8 cellular contexts compared by ENCODE assay signal in the genomic region with DNA sequence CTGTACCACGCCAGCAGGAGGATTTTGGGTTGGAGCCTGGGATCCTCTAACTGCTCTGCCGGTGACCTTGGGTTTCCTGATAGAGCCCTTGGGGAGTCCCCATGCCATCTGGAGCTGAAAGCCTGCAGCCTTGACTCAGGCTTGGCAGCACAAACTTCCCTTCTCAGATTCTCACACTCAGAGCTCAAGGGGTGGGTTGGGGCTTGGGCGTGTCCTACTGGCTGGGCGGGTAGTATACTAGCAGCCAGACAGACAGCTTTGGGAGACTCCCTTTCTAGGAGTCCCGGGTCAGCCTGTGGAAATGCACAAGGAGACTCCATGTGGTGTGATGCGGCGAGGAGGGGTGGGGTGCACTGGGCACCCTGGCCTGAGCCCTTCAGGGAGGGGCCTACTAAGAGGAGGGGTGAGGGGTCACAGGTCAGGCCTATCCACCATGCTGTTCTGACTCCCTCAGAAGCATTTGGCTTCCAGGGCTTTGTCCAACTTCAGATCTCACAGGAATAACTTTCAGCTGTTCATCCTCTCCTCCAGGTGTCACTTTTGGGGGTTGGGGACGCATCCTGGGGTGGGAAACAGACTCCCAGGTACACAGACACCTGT. TPM values are rescaled to one million over a fixed set of nuclear protein-coding genes. Genes with fewer than 3 reads are reported as not detected.
DNase-seq lines count a peak whose midpoint lies in the region; ATAC-seq and TF ChIP-seq lines count a peak whose summit lies in the region.

No MANE protein-coding gene starts in this region.

- no peaks in the 10 kb centered on the region for H3K27me3 ChIP-seq in body of pancreas
- no peaks in the 10 kb centered on the region for H3K27me3 ChIP-seq in mesenchymal stem cell (ENCODE audit: control insufficient read depth in 1 of 2, insufficient read depth in 1 of 2, low read length in 2 of 2)

- no peaks in the 10 kb centered on the region for H3K9me3 Mint-ChIP-seq in activated T-cell treated with anti-CD3 and anti-CD28 coated beads, Interleukin-2, amount 50 U/mL, for 24 hours

- H2AFZ ChIP-seq in mesenchymal stem cell (ENCODE audit: low read depth, low read length): no peak overlapping the region

- intact Hi-C loops in body of pancreas (cut with DNase I): no loop called here

- H3K4ac ChIP-seq in mesenchymal stem cell (ENCODE audit: low read depth in 1 of 2, low read length in 2 of 2): peak overlapping the region; percentile 48 to 87

- peak overlapping the region; percentile 40 for H3K9ac ChIP-seq in mesenchymal stem cell (ENCODE audit: low read length)

- no peak overlapping the region for H3K14ac ChIP-seq in mesenchymal stem cell (ENCODE audit: low read length in 2 of 2)

- no peak overlapping the region for H3K4me3 Mint-ChIP-seq in activated T-cell treated with anti-CD3 and anti-CD28 coated beads, Interleukin-2, amount 50 U/mL, for 24 hours

- no peak overlapping the region for H3K23ac ChIP-seq in mesenchymal stem cell (ENCODE audit: low read length in 2 of 2)

- H3K9me3 ChIP-seq in body of pancreas: no peaks in the 10 kb centered on the region
- H3K9me3 ChIP-seq in mesenchymal stem cell (ENCODE audit: control insufficient read depth, low read length): no peaks in the 10 kb centered on the region

- no peak overlapping the region for H3K18ac ChIP-seq in mesenchymal stem cell (ENCODE audit: low read depth in 1 of 2, low read length in 2 of 2)

- H3K4me1 ChIP-seq in body of pancreas (peaks cover 16% of the 10 kb centered on the region), mesenchymal stem cell (ENCODE audit: control insufficient read depth, insufficient read depth, low read depth, low read length) (peaks cover 21% of the 10 kb centered on the region)

- H2AK5ac ChIP-seq in mesenchymal stem cell (ENCODE audit: low read length, severe bottlenecking): no peak overlapping the region

- ATAC-seq in HG02642 (IDR thresholded peaks at IDR 0.05; ENCODE audit: poor library complexity, unreplicated experiment) (peak; percentile 61), body of pancreas (peak; percentile 53)

- peaks cover 24% of the 10 kb centered on the region for H3K36me3 Mint-ChIP-seq in activated T-cell treated with anti-CD3 and anti-CD28 coated beads, Interleukin-2, amount 50 U/mL, for 24 hours (ENCODE audit: low read depth)

- TF ChIP-seq CTCF in body of pancreas (IDR thresholded peaks at IDR 0.05): no peak

- no peaks in the 10 kb centered on the region for H3K79me1 ChIP-seq in mesenchymal stem cell (replicated peaks; ENCODE audit: low read length, poor library complexity, severe bottlenecking)

- H3K27ac ChIP-seq in body of pancreas (no peak overlapping the region), mesenchymal stem cell (ENCODE audit: low read length, poor library complexity, severe bottlenecking) (no peak overlapping the region)

- H2BK12ac ChIP-seq in mesenchymal stem cell (ENCODE audit: low read length in 2 of 2): peak overlapping the region; percentile 49 to 55

- H2BK5ac ChIP-seq in mesenchymal stem cell (ENCODE audit: low read depth, low read length, poor library complexity, severe bottlenecking): no peak overlapping the region

- no peak overlapping the region for H3K4me3 ChIP-seq in body of pancreas
- H3K4me3 ChIP-seq in mesenchymal stem cell (ENCODE audit: insufficient read depth in 1 of 2, low read depth in 1 of 2, low read length in 2 of 2): peak overlapping the region in 1 of 2 experiments; percentile 34

- H4K91ac ChIP-seq in mesenchymal stem cell (ENCODE audit: low read length): peak overlapping the region; percentile 92

- H2BK120ac ChIP-seq in mesenchymal stem cell (ENCODE audit: low read depth, low read length): no peak overlapping the region

- H4K8ac ChIP-seq in mesenchymal stem cell (ENCODE audit: low read length): peak overlapping the region; percentile 64

- no peak overlapping the region for H3K27ac Mint-ChIP-seq in activated T-cell treated with anti-CD3 and anti-CD28 coated beads, Interleukin-2, amount 50 U/mL, for 24 hours

- no peaks in the 10 kb centered on the region for H3K36me3 ChIP-seq in body of pancreas (replicated peaks in 1 of 2; ENCODE audit: insufficient read depth in 1 of 2, low read depth in 2 of 2)
- H3K36me3 ChIP-seq in mesenchymal stem cell (ENCODE audit: control insufficient read depth in 1 of 2, insufficient read depth in 2 of 2, low read depth in 1 of 2, low read length in 2 of 2): peaks cover 0 to 29% of the 10 kb centered on the region in 2 experiments

- DNase-seq in CD1c-positive myeloid dendritic cell (ENCODE audit: extremely low spot score) (peak; percentile 33), body of pancreas (peak; percentile 36 to 80 (median 60)), mesenchymal stem cell (peak; percentile 35), GF-D8 (lab: John Stamatoyannopoulos, UW) (no peak)
- no peak for DNase-seq in activated T-cell treated with anti-CD3 and anti-CD28 coated beads, Interleukin-2, amount 50 U/mL, for 24 hours
- no peak for DNase-seq in stimulated activated CD4-positive, alpha-beta T cell treated with anti-CD3 and anti-CD28 coated beads, Interleukin-2, amount 100 ng/mL, for 24 hours
- no peak for DNase-seq in stimulated activated CD4-positive, alpha-beta T cell treated with anti-CD3 and anti-CD28 coated beads, Interleukin-4, amount 100 ng/mL, for 4 hours

- H2BK15ac ChIP-seq in mesenchymal stem cell (ENCODE audit: low read depth, poor library complexity, severe bottlenecking): no peak overlapping the region

- H3K4me1 Mint-ChIP-seq in activated T-cell treated with anti-CD3 and anti-CD28 coated beads, Interleukin-2, amount 50 U/mL, for 24 hours (ENCODE audit: low read depth): peaks cover 1% of the 10 kb centered on the region

- TF ChIP-seq POLR2A in body of pancreas (IDR thresholded peaks at IDR 0.05): no peak

- 50 to 51% methylated on average over 2 to 7 of the region's 8 CpGs for WGBS in body of pancreas, 2 donors
- WGBS in mesenchymal stem cell: 92% methylated on average over 8 of the region's 8 CpGs

- H3K27me3 Mint-ChIP-seq in activated T-cell treated with anti-CD3 and anti-CD28 coated beads, Interleukin-2, amount 50 U/mL, for 24 hours: no peaks in the 10 kb centered on the region

- no peak overlapping the region for H3K4me2 ChIP-seq in mesenchymal stem cell (ENCODE audit: low read length, poor library complexity, severe bottlenecking)

RNA-seq across cellular contexts. Expression of a gene that starts 21.6 kb away (rescaled TPM):
- total RNA-seq in body of pancreas: 10 to 100 TPM; 13.2 to 25.1 TPM
- 51.0 TPM for polyA plus RNA-seq in mesenchymal stem cell (2013, experiment 1 of 2)
- 49.9 TPM for polyA plus RNA-seq in mesenchymal stem cell (2013, experiment 2 of 2)

Comparison
In these comparisons a context has a peak if more than half of its experiments do, and no peak if none do; other contexts are left out.
1. DNase-seq: peak in CD1c-positive myeloid dendritic cell (single experiment), body of pancreas (4 of 4) and mesenchymal stem cell (single experiment); none in activated T-cell treated with anti-CD3 and anti-CD28 coated beads, Interleukin-2, amount 50 U/mL, for 24 hours (single experiment), GF-D8 (single experiment), stimulated activated CD4-positive, alpha-beta T cell treated with anti-CD3 and anti-CD28 coated beads, Interleukin-2, amount 100 ng/mL, for 24 hours (0 of 2) and stimulated activated CD4-positive, alpha-beta T cell treated with anti-CD3 and anti-CD28 coated beads, Interleukin-4, amount 100 ng/mL, for 4 hours (0 of 2).